Comparison of ENCODE assay signal across 34 cellular contexts in the genomic region with DNA sequence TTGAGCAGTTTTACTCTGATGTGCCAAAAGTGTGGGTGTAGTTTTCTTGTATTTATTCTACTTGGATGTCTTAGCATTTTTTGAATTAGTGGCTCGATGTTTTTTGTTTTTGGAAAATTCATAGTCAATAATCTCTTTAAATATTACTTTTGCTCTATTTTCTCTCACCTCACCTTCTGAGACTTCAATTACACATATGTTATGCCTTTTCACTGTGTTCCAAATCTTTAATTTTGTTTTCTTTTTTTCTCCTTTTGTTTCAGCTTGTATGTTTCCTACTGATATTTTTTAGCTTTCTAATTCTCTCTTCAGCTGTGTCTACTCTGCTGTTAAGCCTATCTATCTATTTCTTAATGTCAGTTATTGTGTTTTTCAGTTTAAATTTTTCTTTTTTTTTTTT.
"Had no signal": no experiment of that assay in that cellular context is flagged by ENCODE, and none has a peak within 500 bp of the region (broad histone marks: within the 10 kb centered on the region; RNA-seq: fewer than 3 reads in every experiment).

No MANE protein-coding gene starts in this region.

- DNase-seq: Karpas-422, Kasumi-1, MG63, MM.1S, MV-4-11, NCI-H1048, NCI-H1092, NCI-H1092 treated with DMSO at 0.1 percent for 48 hours, NCI-H1105, NCI-H1105 treated with DMSO at 0.1 percent for 48 hours, NCI-H1417, NCI-H1417 treated with DMSO at 0.1 percent for 48 hours, NCI-H1436, NCI-H1436 treated with DMSO at 0.1 percent for 48 hours, NCI-H146, NCI-H1694, NCI-H1694 treated with DMSO at 0.1 percent for 48 hours, NCI-H187, NCI-H187 treated with DMSO at 0.1 percent for 48 hours, NCI-H1930, NCI-H2029, NCI-H2029 treated with DMSO at 0.1 percent for 48 hours, NCI-H2081, NCI-H2081 treated with DMSO at 0.1 percent for 48 hours, NCI-H2107, NCI-H2171, NCI-H2171 treated with DMSO at 0.1 percent for 48 hours, NCI-H2227 treated with DMSO at 0.1 percent for 48 hours, NCI-H226, NCI-H345, NCI-H446, NCI-H446 treated with DMSO at 0.1 percent for 48 hours, NCI-H510A had no signal

- H3K4me2 ChIP-seq: KMS-11 had no signal

- H3K9ac ChIP-seq: KMS-11 had no signal

- H3K27me3 ChIP-seq: MG63 had no signal

- H3K36me3 ChIP-seq: MG63 had no signal

- H3K4me3 ChIP-seq: MG63 had no signal

- H3K27ac ChIP-seq: KMS-11 had no signal
